10 cellular contexts compared by ENCODE assay signal in genomic region chr21:43318841-43319781, GRCh38.
A peak's percentile ranks its signal among the peaks of the same experiment; 100 is the strongest.
DNase-seq lines count a peak whose midpoint lies in the region; ATAC-seq, FAIRE-seq and TF ChIP-seq lines count a peak whose summit lies in the region.
"Had no signal": no experiment of that assay in that cellular context is flagged by ENCODE, and none has a peak within 500 bp of the region (broad histone marks: within the 10 kb centered on the region; RNA-seq: fewer than 3 reads in every experiment).

No MANE protein-coding gene starts in this region.

- ATAC-seq in HG03175 (IDR thresholded peaks at IDR 0.05; ENCODE audit: unreplicated experiment) (no peak), HG03565 (IDR thresholded peaks at IDR 0.05; ENCODE audit: unreplicated experiment) (no peak)

- no peaks in the 10 kb centered on the region for H3F3A ChIP-seq in MM.1S (ENCODE audit: insufficient read depth, low read length)

- H3K9me3 Mint-ChIP-seq in brain = peaks cover 7 to 17% (median 16%) of the 10 kb centered on the region in 5 experiments
- H3K9me3 Mint-ChIP-seq in nephron progenitor cell = peaks cover 19% of the 10 kb centered on the region

- H3K27ac ChIP-seq in small intestine (ENCODE audit: low read depth in 1 of 2, low read length in 1 of 2) = peak overlapping the region in 1 of 2 donors; percentile 36
- H3K27ac ChIP-seq in MM.1S (ENCODE audit: low read length) = no peak overlapping the region

- H3K36me3 Mint-ChIP-seq in brain (no peaks in the 10 kb centered on the region), nephron progenitor cell (ENCODE audit: low read depth) (no peaks in the 10 kb centered on the region)

- H3K4me1 ChIP-seq in small intestine (ENCODE audit: control insufficient read depth in 2 of 2, insufficient read depth in 1 of 2, low read depth in 1 of 2, low read length in 1 of 2) (no peaks in the 10 kb centered on the region), MM.1S (ENCODE audit: low read length) (peaks cover 12% of the 10 kb centered on the region)

- H3K27me3 Mint-ChIP-seq in brain (peaks cover 3% of the 10 kb centered on the region), nephron progenitor cell (ENCODE audit: low read depth, poor library complexity) (peaks cover 5% of the 10 kb centered on the region)

- 64 to 83% (median 79%) methylated on average over 32 of the region's 32 CpGs for WGBS in small intestine, 3 donors

- no peaks in the 10 kb centered on the region for H3K9me2 ChIP-seq in MM.1S (replicated peaks; ENCODE audit: insufficient read depth, low read length)

- H3K27me3 ChIP-seq in small intestine (ENCODE audit: control insufficient read depth in 2 of 2, insufficient read depth in 2 of 2, low read length in 2 of 2) = no peaks in the 10 kb centered on the region
- H3K27me3 ChIP-seq in MM.1S (replicated peaks; ENCODE audit: insufficient read depth, low read length) = no peaks in the 10 kb centered on the region

- DNase-seq in DMS53 (lab: John Stamatoyannopoulos, UW) = peak; percentile 89
- DNase-seq in NAMALWA (ENCODE audit: low spot score) = peak; percentile 31
- DNase-seq in nephron progenitor cell = no peak
- no peak for DNase-seq in small intestine
- DNase-seq in MM.1S = no peak

- no peak overlapping the region for H2AFZ ChIP-seq in MM.1S (ENCODE audit: low read length)

- H3K79me2 ChIP-seq in MM.1S (ENCODE audit: low read length) = no peaks in the 10 kb centered on the region

- no peaks in the 10 kb centered on the region for H4K20me1 ChIP-seq in MM.1S (ENCODE audit: insufficient read depth, low read length)

- H3K4me3 ChIP-seq in small intestine (ENCODE audit: low read depth in 1 of 2, low read length in 2 of 2) (no peak overlapping the region), MM.1S (ENCODE audit: low read length) (no peak overlapping the region)

- H3K4me1 Mint-ChIP-seq in brain = peaks cover 59% of the 10 kb centered on the region
- peaks cover 18% of the 10 kb centered on the region for H3K4me1 Mint-ChIP-seq in nephron progenitor cell

- H3K4me2 ChIP-seq in MM.1S (ENCODE audit: low read depth, low read length) = no peak overlapping the region

- H3K36me3 ChIP-seq in small intestine (ENCODE audit: control insufficient read depth in 2 of 2, insufficient read depth in 2 of 2, low read length in 2 of 2) (no peaks in the 10 kb centered on the region), MM.1S (replicated peaks; ENCODE audit: insufficient read depth, low read length) (no peaks in the 10 kb centered on the region)

- H3K4me3 Mint-ChIP-seq in brain (peak overlapping the region in 3 of 5 experiments; percentile 18 to 52 (median 52)), nephron progenitor cell (no peak overlapping the region)

- H3K9me3 ChIP-seq in small intestine (ENCODE audit: control insufficient read depth, low read depth) (no peaks in the 10 kb centered on the region), MM.1S (replicated peaks; ENCODE audit: insufficient read depth, low read length) (no peaks in the 10 kb centered on the region)

- H3K27ac Mint-ChIP-seq in brain = peak overlapping the region; percentile 57 to 99 (median 86)
- H3K27ac Mint-ChIP-seq in nephron progenitor cell = peak overlapping the region; percentile 36

- no peak for TF ChIP-seq CTCF in brain (conservative IDR thresholded peaks at IDR 0.05)
- TF ChIP-seq CTCF in nephron progenitor cell (IDR thresholded peaks at IDR 0.05) = no peak
- no peak for TF ChIP-seq CTCF in MM.1S (IDR thresholded peaks at IDR 0.05; ENCODE audit: low read length)

- FAIRE-seq in small intestine (lab: Jason Lieb, UNC) = no peak
- FAIRE-seq: endothelial cell of umbilical vein, RCC 7860 had no signal

- H3K9ac ChIP-seq in MM.1S (ENCODE audit: low read length) = no peak overlapping the region

Comparison
In these comparisons a context has a peak if more than half of its experiments do, and no peak if none do; other contexts are left out.
1. DNase-seq: peak in DMS53 (single experiment) and NAMALWA (single experiment); none in nephron progenitor cell (single experiment), small intestine (single experiment) and MM.1S (single experiment).